22 cellular contexts compared by ENCODE assay signal in the genomic region with DNA sequence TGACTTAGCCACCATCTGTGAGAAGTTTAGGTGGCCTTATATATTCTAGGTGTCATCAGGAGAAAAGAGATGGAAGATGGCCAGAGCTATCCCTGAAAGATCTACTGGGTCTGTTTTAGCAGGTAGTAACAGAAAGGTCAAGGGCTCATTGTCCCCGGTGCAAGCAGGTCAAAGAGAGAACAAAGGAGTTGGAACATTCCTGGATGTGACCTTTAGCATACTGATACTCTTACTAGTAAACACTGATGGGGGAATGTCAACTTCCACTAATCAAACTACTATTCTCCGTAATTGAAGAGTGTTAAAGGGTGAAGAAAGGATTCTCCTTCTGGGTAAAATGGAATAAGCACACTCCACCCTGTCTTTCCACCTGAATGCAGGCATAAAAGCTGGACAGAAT.
"Had no signal": no experiment of that assay in that cellular context is flagged by ENCODE, and none has a peak within 500 bp of the region (broad histone marks: within the 10 kb centered on the region; RNA-seq: fewer than 3 reads in every experiment).

No MANE protein-coding gene starts in this region.

- H3K4me3 ChIP-seq: colonic mucosa, esophagus muscularis mucosa, gastroesophageal sphincter, heart left ventricle, hepatocyte, left lung, lower lobe of right lung had no signal

- H3K27me3 ChIP-seq: colonic mucosa, esophagus muscularis mucosa, foreskin keratinocyte, gastroesophageal sphincter, heart left ventricle, hepatocyte, left lung had no signal

- H3K4me2 ChIP-seq: hepatocyte had no signal

- H3K27ac ChIP-seq: colonic mucosa, esophagus muscularis mucosa, foreskin keratinocyte, gastroesophageal sphincter, heart left ventricle, hepatocyte, left lung, lower lobe of right lung had no signal

- H3K27me3 Mint-ChIP-seq: dendritic cell treated with granulocyte-macrophage colony-stimulating factor and Interleukin-4, amounts not matched to agents 40 ng/mL and 50 ng/mL, for 4 days; effector memory CD8-positive, alpha-beta T cell; memory B cell had no signal

- DNase-seq: colonic mucosa; cortex of kidney; effector CD8-positive, alpha-beta T cell; effector memory CD8-positive, alpha-beta T cell; foreskin keratinocyte; heart left ventricle; hypothalamus; left cardiac atrium; left lung; left ventricle myocardium superior; lower lobe of right lung; mesendoderm; midbrain had no signal

- H3K36me3 ChIP-seq: colonic mucosa, esophagus muscularis mucosa, gastroesophageal sphincter, heart left ventricle, left lung, lower lobe of right lung had no signal

- H3K9me3 ChIP-seq: colonic mucosa, esophagus muscularis mucosa, gastroesophageal sphincter, heart left ventricle, left lung, lower lobe of right lung had no signal

- H3K4me3 Mint-ChIP-seq: dendritic cell treated with granulocyte-macrophage colony-stimulating factor and Interleukin-4, amounts not matched to agents 40 ng/mL and 50 ng/mL, for 4 days; effector memory CD8-positive, alpha-beta T cell; memory B cell had no signal

- H2AFZ ChIP-seq: hepatocyte had no signal

- FAIRE-seq: endothelial cell of umbilical vein, frontal cortex, islet of Langerhans, keratinocyte had no signal

- H3K27ac Mint-ChIP-seq: dendritic cell treated with granulocyte-macrophage colony-stimulating factor and Interleukin-4, amounts not matched to agents 40 ng/mL and 50 ng/mL, for 4 days; effector memory CD8-positive, alpha-beta T cell; memory B cell had no signal

- H3K9me3 Mint-ChIP-seq: dendritic cell treated with granulocyte-macrophage colony-stimulating factor and Interleukin-4, amounts not matched to agents 40 ng/mL and 50 ng/mL, for 4 days; effector memory CD8-positive, alpha-beta T cell; memory B cell had no signal

- H3K36me3 Mint-ChIP-seq: memory B cell had no signal

- ATAC-seq: effector memory CD8-positive, alpha-beta T cell; foreskin keratinocyte; gastroesophageal sphincter; heart left ventricle; left cardiac atrium; left lung; left ventricle myocardium superior; lower lobe of right lung had no signal
